17 cellular contexts compared by ENCODE assay signal in genomic region chr12:1499351-1499750, GRCh38.
A peak's percentile ranks its signal among the peaks of the same experiment; 100 is the strongest.
DNase-seq lines count a peak whose midpoint lies in the region; ATAC-seq and TF ChIP-seq lines count a peak whose summit lies in the region.
"Had no signal": no experiment of that assay in that cellular context is flagged by ENCODE, and none has a peak within 500 bp of the region (broad histone marks: within the 10 kb centered on the region; RNA-seq: fewer than 3 reads in every experiment).

No MANE protein-coding gene starts in this region.

- H3K36me3 ChIP-seq in heart left ventricle (peaks cover 0 to under 1% (median 0%) of the 10 kb centered on the region in 9 donors), mesenchymal stem cell (ENCODE audit: control insufficient read depth in 1 of 2, insufficient read depth in 2 of 2, low read depth in 1 of 2, low read length in 2 of 2) (peaks cover 0 to 25% of the 10 kb centered on the region in 2 experiments)

- no peak overlapping the region for H3K14ac ChIP-seq in mesenchymal stem cell (ENCODE audit: low read length in 2 of 2)

- H3K4ac ChIP-seq in mesenchymal stem cell (ENCODE audit: low read depth in 1 of 2, low read length in 2 of 2), result peak overlapping the region in 1 of 2 experiments; percentile 35

- H3K9me3 ChIP-seq in heart left ventricle, result no peaks in the 10 kb centered on the region
- H3K9me3 ChIP-seq in mesenchymal stem cell (ENCODE audit: control insufficient read depth, low read length), result no peaks in the 10 kb centered on the region
- H3K9me3 ChIP-seq: MG63 had no signal

- TF ChIP-seq POLR2A in heart left ventricle (IDR thresholded peaks at IDR 0.05), result no peak

- intact Hi-C loops in cardiac septum (cut with DNase I) (no loop called here), heart left ventricle (cut with DNase I) (no loop called here)

- no peak for TF ChIP-seq CTCF in heart left ventricle (IDR thresholded peaks at IDR 0.05)

- no peak overlapping the region for H3K4me2 ChIP-seq in mesenchymal stem cell (ENCODE audit: low read length, poor library complexity, severe bottlenecking)
- H3K4me2 ChIP-seq: KMS-11 had no signal

- H3K9me3 Mint-ChIP-seq in stimulated activated naive CD8-positive, alpha-beta T cell treated with anti-CD3 and anti-CD28 coated beads, Interleukin-15, amount 100 ng/mL, for 72 hours, result no peaks in the 10 kb centered on the region
- H3K9me3 Mint-ChIP-seq: CD4-positive, CD25-positive, alpha-beta regulatory T cell had no signal

- WGBS in heart left ventricle, 4 donors, result 91 to 94% (median 93%) methylated on average over 12 of the region's 12 CpGs
- WGBS in mesenchymal stem cell, result 93% methylated on average over 12 of the region's 12 CpGs

- H3K4me1 ChIP-seq in heart left ventricle (peaks cover 0 to 30% (median 9%) of the 10 kb centered on the region in 12 donors), mesenchymal stem cell (ENCODE audit: control insufficient read depth, insufficient read depth, low read depth, low read length) (peaks cover 31% of the 10 kb centered on the region)

- H3K27ac ChIP-seq in heart left ventricle, result no peak overlapping the region
- no peak overlapping the region for H3K27ac ChIP-seq in mesenchymal stem cell (ENCODE audit: low read length, poor library complexity, severe bottlenecking)
- H3K27ac ChIP-seq: KMS-11 had no signal

- no peak overlapping the region for H2AFZ ChIP-seq in mesenchymal stem cell (ENCODE audit: low read depth, low read length)

- H3K9ac ChIP-seq in mesenchymal stem cell (ENCODE audit: low read length), result no peak overlapping the region
- H3K9ac ChIP-seq: KMS-11 had no signal

- H3K4me3 Mint-ChIP-seq in stimulated activated naive CD8-positive, alpha-beta T cell treated with anti-CD3 and anti-CD28 coated beads, Interleukin-15, amount 100 ng/mL, for 72 hours, result no peak overlapping the region
- H3K4me3 Mint-ChIP-seq: CD4-positive, CD25-positive, alpha-beta regulatory T cell had no signal

- no peak for ATAC-seq in heart left ventricle
- ATAC-seq in stimulated activated naive CD8-positive, alpha-beta T cell treated with anti-CD3 and anti-CD28 coated beads, Interleukin-15, amount 100 ng/mL, for 72 hours, result no peak
- no peak for ATAC-seq in HG02588 (IDR thresholded peaks at IDR 0.05; ENCODE audit: unreplicated experiment)

- H3K27me3 ChIP-seq in heart left ventricle (no peaks in the 10 kb centered on the region), mesenchymal stem cell (ENCODE audit: control insufficient read depth in 1 of 2, insufficient read depth in 1 of 2, low read length in 2 of 2) (no peaks in the 10 kb centered on the region)
- H3K27me3 ChIP-seq: MG63 had no signal

- peak overlapping the region in 1 of 2 donors; percentile 59 for H3K27ac Mint-ChIP-seq in stimulated activated naive CD8-positive, alpha-beta T cell treated with anti-CD3 and anti-CD28 coated beads, Interleukin-15, amount 100 ng/mL, for 72 hours

- H2BK12ac ChIP-seq in mesenchymal stem cell (ENCODE audit: low read length in 2 of 2), result peak overlapping the region; percentile 29 to 68

- H3K18ac ChIP-seq in mesenchymal stem cell (ENCODE audit: low read depth in 1 of 2, low read length in 2 of 2), result peak overlapping the region; percentile 11 to 64

- H3K4me1 Mint-ChIP-seq in stimulated activated naive CD8-positive, alpha-beta T cell treated with anti-CD3 and anti-CD28 coated beads, Interleukin-15, amount 100 ng/mL, for 72 hours, result peaks cover 11% of the 10 kb centered on the region

- H2AK5ac ChIP-seq in mesenchymal stem cell (ENCODE audit: low read length, severe bottlenecking), result no peak overlapping the region

- peaks cover 2% of the 10 kb centered on the region for H3K79me1 ChIP-seq in mesenchymal stem cell (replicated peaks; ENCODE audit: low read length, poor library complexity, severe bottlenecking)

- no peak overlapping the region for H3K23ac ChIP-seq in mesenchymal stem cell (ENCODE audit: low read length in 2 of 2)

- no peak overlapping the region for H2BK5ac ChIP-seq in mesenchymal stem cell (ENCODE audit: low read depth, low read length, poor library complexity, severe bottlenecking)

- H4K91ac ChIP-seq in mesenchymal stem cell (ENCODE audit: low read length), result peak overlapping the region; percentile 96

- H2BK120ac ChIP-seq in mesenchymal stem cell (ENCODE audit: low read depth, low read length), result no peak overlapping the region

- H3K27me3 Mint-ChIP-seq in stimulated activated naive CD8-positive, alpha-beta T cell treated with anti-CD3 and anti-CD28 coated beads, Interleukin-15, amount 100 ng/mL, for 72 hours, result peaks cover 25% of the 10 kb centered on the region

- H2BK15ac ChIP-seq in mesenchymal stem cell (ENCODE audit: low read depth, poor library complexity, severe bottlenecking), result peak overlapping the region; percentile 62

- peak; percentile 54 for DNase-seq in cardiac septum (ENCODE audit: low spot score)
- no peak for DNase-seq in heart left ventricle
- DNase-seq in dermis blood vessel endothelial cell, result peak; percentile 30
- DNase-seq in mesenchymal stem cell, result no peak
- no peak for DNase-seq in A172 (ENCODE audit: low spot score)
- DNase-seq in stimulated activated naive CD8-positive, alpha-beta T cell treated with anti-CD3 and anti-CD28 coated beads, Interleukin-15, amount 100 ng/mL, for 72 hours, result no peak
- no peak for DNase-seq in NCI-H526 treated with DMSO at 0.1 percent for 48 hours (lab: John Stamatoyannopoulos, UW)
- DNase-seq: 8988T; CD4-positive, CD25-positive, alpha-beta regulatory T cell; GM23248; MG63; NCI-H1092 treated with DMSO at 0.1 percent for 48 hours; NCI-H187; NCI-H446; NCI-H774 had no signal

- H3K4me3 ChIP-seq in heart left ventricle (no peak overlapping the region), mesenchymal stem cell (ENCODE audit: insufficient read depth in 1 of 2, low read depth in 1 of 2, low read length in 2 of 2) (no peak overlapping the region)
- H3K4me3 ChIP-seq: GM23248, MG63 had no signal

- peak overlapping the region; percentile 86 for H4K8ac ChIP-seq in mesenchymal stem cell (ENCODE audit: low read length)

Comparison
In these comparisons a context has a peak if more than half of its experiments do, and no peak if none do; other contexts are left out.
1. DNase-seq: peak in cardiac septum (single experiment) and dermis blood vessel endothelial cell (single experiment); none in heart left ventricle (0 of 5), mesenchymal stem cell (single experiment), A172 (single experiment), stimulated activated naive CD8-positive, alpha-beta T cell treated with anti-CD3 and anti-CD28 coated beads, Interleukin-15, amount 100 ng/mL, for 72 hours (0 of 2) and NCI-H526 treated with DMSO at 0.1 percent for 48 hours (single experiment).